Comparison of ENCODE assay signal across 29 cellular contexts in the genomic region with DNA sequence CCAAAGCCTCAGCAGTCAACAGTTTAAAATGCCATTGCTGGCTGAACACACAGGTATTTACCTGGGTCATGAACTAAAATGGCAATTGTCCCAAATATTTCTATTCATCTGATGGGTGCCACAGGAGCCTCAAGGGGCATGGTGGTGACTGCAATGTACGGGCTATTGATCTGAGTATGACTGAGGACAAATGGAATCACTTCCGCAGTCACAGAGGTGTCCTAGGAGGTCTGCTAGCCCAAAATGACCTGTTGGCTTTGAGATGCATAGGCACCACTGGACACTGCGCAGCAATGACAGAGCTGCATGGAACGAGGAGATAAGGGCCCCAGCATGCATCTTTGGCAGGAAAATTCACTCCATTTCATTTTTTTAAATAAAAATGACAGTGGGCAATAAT.
"Had no signal": no experiment of that assay in that cellular context is flagged by ENCODE, and none has a peak within 500 bp of the region (broad histone marks: within the 10 kb centered on the region; RNA-seq: fewer than 3 reads in every experiment).

No MANE protein-coding gene starts in this region.

- H3K4me1 Mint-ChIP-seq: natural killer cell; stimulated activated effector memory CD8-positive, alpha-beta T cell treated with anti-CD3 and anti-CD28 coated beads, Interleukin-12 subunit alpha, Interleukin-12 subunit beta, amount 100 ng/mL, for 72 hours had no signal

- H3K27ac ChIP-seq: neural progenitor cell, ovary, parathyroid adenoma, psoas muscle, right lobe of liver, sigmoid colon, suprapubic skin, testis, transverse colon, upper lobe of left lung, vagina had no signal

- H3K36me3 Mint-ChIP-seq: natural killer cell; stimulated activated effector memory CD8-positive, alpha-beta T cell treated with anti-CD3 and anti-CD28 coated beads, Interleukin-12 subunit alpha, Interleukin-12 subunit beta, amount 100 ng/mL, for 72 hours; stimulated activated naive B cell treated with anti-CD40 and anti-IgM and Interleukin-4, amounts not matched to agents 10 μg/mL and 1 μg/mL and 100 μg/mL, for 72 hours had no signal

- H3K9me3 Mint-ChIP-seq: natural killer cell; stimulated activated effector memory CD8-positive, alpha-beta T cell treated with anti-CD3 and anti-CD28 coated beads, Interleukin-12 subunit alpha, Interleukin-12 subunit beta, amount 100 ng/mL, for 72 hours; stimulated activated naive CD8-positive, alpha-beta T cell treated with anti-CD3 and anti-CD28 coated beads, Interleukin-15, Interleukin-2, amounts not matched to agents 100 ng/mL and 50 ng/mL, for 24 hours had no signal

- H3K9ac ChIP-seq: neural progenitor cell, parathyroid adenoma had no signal

- H3K4me2 ChIP-seq: neural progenitor cell had no signal

- H3K36me3 ChIP-seq: neural progenitor cell, ovary, right lobe of liver, sigmoid colon, suprapubic skin, tibial artery, transverse colon, upper lobe of left lung, vagina had no signal

- H3K4me3 Mint-ChIP-seq: natural killer cell; nephron; neural progenitor cell; stimulated activated effector memory CD8-positive, alpha-beta T cell treated with anti-CD3 and anti-CD28 coated beads, Interleukin-12 subunit alpha, Interleukin-12 subunit beta, amount 100 ng/mL, for 72 hours; stimulated activated naive B cell treated with anti-CD40 and anti-IgM and Interleukin-4, amounts not matched to agents 10 μg/mL and 1 μg/mL and 100 μg/mL, for 72 hours; stimulated activated naive CD8-positive, alpha-beta T cell treated with anti-CD3 and anti-CD28 coated beads, Interleukin-15, Interleukin-2, amounts not matched to agents 100 ng/mL and 50 ng/mL, for 24 hours had no signal

- H3K27me3 ChIP-seq: neural progenitor cell, ovary, right lobe of liver, sigmoid colon, suprapubic skin, testis, tibial artery, transverse colon, upper lobe of left lung, vagina had no signal

- H3K4me3 ChIP-seq: neural progenitor cell, ovary, psoas muscle, right lobe of liver, sigmoid colon, suprapubic skin, testis, tibial artery, transverse colon, upper lobe of left lung, vagina had no signal

- H2AFZ ChIP-seq: neural progenitor cell, parathyroid adenoma had no signal

- ATAC-seq: natural killer cell; psoas muscle; right cardiac atrium; right lobe of liver; stimulated activated effector memory CD8-positive, alpha-beta T cell treated with anti-CD3 and anti-CD28 coated beads, Interleukin-12 subunit alpha, Interleukin-12 subunit beta, amount 100 ng/mL, for 72 hours; stimulated activated naive B cell treated with anti-CD40 and anti-IgM and Interleukin-4, amounts not matched to agents 10 μg/mL and 1 μg/mL and 100 μg/mL, for 72 hours had no signal

- H3K4me1 ChIP-seq: parathyroid adenoma, psoas muscle, sigmoid colon, testis, transverse colon, upper lobe of left lung had no signal

- H3K27ac Mint-ChIP-seq: natural killer cell; nephron; neural progenitor cell; progenitor cell of endocrine pancreas; stimulated activated effector memory CD8-positive, alpha-beta T cell treated with anti-CD3 and anti-CD28 coated beads, Interleukin-12 subunit alpha, Interleukin-12 subunit beta, amount 100 ng/mL, for 72 hours; stimulated activated naive B cell treated with anti-CD40 and anti-IgM and Interleukin-4, amounts not matched to agents 10 μg/mL and 1 μg/mL and 100 μg/mL, for 72 hours; stimulated activated naive CD8-positive, alpha-beta T cell treated with anti-CD3 and anti-CD28 coated beads, Interleukin-15, Interleukin-2, amounts not matched to agents 100 ng/mL and 50 ng/mL, for 24 hours had no signal

- H3K79me2 ChIP-seq: parathyroid adenoma had no signal

- FAIRE-seq: small intestine, urothelium cell line had no signal

- H3K9me3 ChIP-seq: ovary, psoas muscle, right lobe of liver, sigmoid colon, suprapubic skin, testis, tibial artery, transverse colon, upper lobe of left lung, vagina had no signal

- DNase-seq: natural killer cell; occipital lobe; ovary; posterior cingulate gyrus; psoas muscle; right cardiac atrium; right lobe of liver; sigmoid colon; small intestine; stimulated activated CD4-positive, alpha-beta T cell treated with anti-CD3 and anti-CD28 coated beads, Interleukin-15, amount 100 ng/mL, for 24 hours; stimulated activated CD4-positive, alpha-beta T cell treated with anti-CD3 and anti-CD28 coated beads, Interleukin-2, amount 100 ng/mL, for 24 hours; stimulated activated CD4-positive, alpha-beta T cell treated with anti-CD3 and anti-CD28 coated beads, Interleukin-2, amount 100 ng/mL, for 48 hours; stimulated activated CD4-positive, alpha-beta T cell treated with anti-CD3 and anti-CD28 coated beads, Interleukin-4, amount 100 ng/mL, for 24 hours; stimulated activated naive B cell treated with anti-CD40 and anti-IgM and Interleukin-4, amounts not matched to agents 10 μg/mL and 1 μg/mL and 100 μg/mL, for 72 hours; stimulated activated naive CD4-positive, alpha-beta T cell treated with Interleukin-2 at 50 U/mL for 16 hours; substantia nigra; testis; tibial artery; transverse colon; upper lobe of left lung had no signal

- H3K27me3 Mint-ChIP-seq: progenitor cell of endocrine pancreas; stimulated activated naive CD8-positive, alpha-beta T cell treated with anti-CD3 and anti-CD28 coated beads, Interleukin-15, Interleukin-2, amounts not matched to agents 100 ng/mL and 50 ng/mL, for 24 hours had no signal
